Comparison of ENCODE assay signal across 21 cellular contexts in genomic region chr21:43911935-43912487, GRCh38. TPM values are rescaled to one million over a fixed set of nuclear protein-coding genes. Genes with fewer than 3 reads are reported as not detected.
A peak's percentile ranks its signal among the peaks of the same experiment; 100 is the strongest.
DNase-seq lines count a peak whose midpoint lies in the region; ATAC-seq, FAIRE-seq and TF ChIP-seq lines count a peak whose summit lies in the region.
"Had no signal": no experiment of that assay in that cellular context is flagged by ENCODE, and none has a peak within 500 bp of the region (broad histone marks: within the 10 kb centered on the region; RNA-seq: fewer than 3 reads in every experiment).

No MANE protein-coding gene starts in this region.

- H3K27ac Mint-ChIP-seq in neural crest cell (ENCODE audit: unreplicated experiment): no peak overlapping the region
- H3K27ac Mint-ChIP-seq: GM23338 had no signal

- intact Hi-C loops in right cardiac atrium (cut with DNase I): no loop called here

- H3K9me3 ChIP-seq in Peyer's patch: no peaks in the 10 kb centered on the region
- H3K9me3 ChIP-seq in right cardiac atrium (ENCODE audit: control insufficient read depth, low read length): no peaks in the 10 kb centered on the region
- no peaks in the 10 kb centered on the region for H3K9me3 ChIP-seq in small intestine (ENCODE audit: control insufficient read depth, low read depth)

- 86% methylated on average over 17 of the region's 17 CpGs for WGBS in right cardiac atrium
- 42 to 78% (median 60%) methylated on average over 17 of the region's 17 CpGs for WGBS in small intestine, 3 donors

- H3K36me3 ChIP-seq in Peyer's patch (no peaks in the 10 kb centered on the region), small intestine (ENCODE audit: control insufficient read depth in 2 of 2, insufficient read depth in 2 of 2, low read length in 2 of 2) (peaks cover 0 to 2% of the 10 kb centered on the region in 2 donors)

- peak overlapping the region in 3 of 4 donors; percentile 51 to 66 (median 55) for H3K27ac ChIP-seq in Peyer's patch
- H3K27ac ChIP-seq in right cardiac atrium (ENCODE audit: low read length): no peak overlapping the region
- H3K27ac ChIP-seq in small intestine (ENCODE audit: low read depth in 1 of 2, low read length in 1 of 2): peak overlapping the region; percentile 2 to 27
- H3K27ac ChIP-seq: HL-60 had no signal

- H3K4me1 Mint-ChIP-seq in neural crest cell: peaks cover 54% of the 10 kb centered on the region

- TF ChIP-seq POLR2A in Peyer's patch (IDR thresholded peaks at IDR 0.05): no peak

- H3K4me1 ChIP-seq in Peyer's patch: peaks cover 1 to 30% (median 5%) of the 10 kb centered on the region in 4 donors
- H3K4me1 ChIP-seq in right cardiac atrium (ENCODE audit: control insufficient read depth, insufficient read depth, low read length): no peaks in the 10 kb centered on the region
- H3K4me1 ChIP-seq in small intestine (ENCODE audit: control insufficient read depth in 2 of 2, insufficient read depth in 1 of 2, low read depth in 1 of 2, low read length in 1 of 2): peaks cover 0 to 2% of the 10 kb centered on the region in 2 donors

- H3K9me3 Mint-ChIP-seq in neural crest cell: no peaks in the 10 kb centered on the region
- H3K9me3 Mint-ChIP-seq: GM23338 had no signal

- H3K4me3 ChIP-seq in Peyer's patch (peak overlapping the region in 1 of 4 donors; percentile 9), right cardiac atrium (ENCODE audit: low read length) (no peak overlapping the region), small intestine (ENCODE audit: low read depth in 1 of 2, low read length in 2 of 2) (no peak overlapping the region)
- H3K4me3 ChIP-seq: GM23338 had no signal

- H3K27me3 ChIP-seq in Peyer's patch: no peaks in the 10 kb centered on the region
- H3K27me3 ChIP-seq in right cardiac atrium (ENCODE audit: control insufficient read depth, insufficient read depth): no peaks in the 10 kb centered on the region
- no peaks in the 10 kb centered on the region for H3K27me3 ChIP-seq in small intestine (ENCODE audit: control insufficient read depth in 2 of 2, insufficient read depth in 2 of 2, low read length in 2 of 2)

- TF ChIP-seq CTCF in Peyer's patch (IDR thresholded peaks at IDR 0.05) (no peak), neural crest cell (conservative IDR thresholded peaks at IDR 0.05) (no peak)

- DNase-seq in Peyer's patch (peak in 1 of 3 donors; percentile 42), right cardiac atrium (peak in 1 of 3 donors; percentile 55), neural crest cell (ENCODE audit: low read depth, low spot score) (no peak), small intestine (peak; percentile 48), NCI-H1417 treated with DMSO at 0.1 percent for 48 hours (lab: John Stamatoyannopoulos, UW) (no peak), NCI-H2029 (lab: John Stamatoyannopoulos, UW) (no peak), pons (ENCODE audit: low spot score) (no peak), GM19240 (ENCODE audit: insufficient read length, low spot score) (no peak)
- DNase-seq: AML-193; CD4-positive, alpha-beta memory T cell; DMS79 treated with DMSO at 0.1 percent for 48 hours; GDM1; KBM-7; NCI-H1694 treated with DMSO at 0.1 percent for 48 hours; NCI-H2171; NCI-H446 treated with DMSO at 0.1 percent for 48 hours; NCI-H82 had no signal

- FAIRE-seq in small intestine (lab: Jason Lieb, UNC): no peak
- FAIRE-seq: GM12892, GM19239 had no signal

- ATAC-seq in right cardiac atrium: peak; percentile 47 to 57
- ATAC-seq: GM23338 had no signal

- no peaks in the 10 kb centered on the region for H3K27me3 Mint-ChIP-seq in neural crest cell (ENCODE audit: low read depth)
- H3K27me3 Mint-ChIP-seq: CD4-positive, alpha-beta memory T cell had no signal

- H3K36me3 Mint-ChIP-seq in neural crest cell (ENCODE audit: low read depth): peaks cover 5% of the 10 kb centered on the region

- peak overlapping the region; percentile 59 for H3K4me3 Mint-ChIP-seq in neural crest cell
- H3K4me3 Mint-ChIP-seq: CD4-positive, alpha-beta memory T cell; GM23338 had no signal

RNA-seq across cellular contexts. Expression of gene AGPAT3, which starts 47.0 kb away (rescaled TPM):
- total RNA-seq in Peyer's patch: 100 to 1,000 TPM in 3 of 4 donors, 10 to 100 TPM in 1; 63.5 to 225 (median 161) TPM
- total RNA-seq in right cardiac atrium: 10 to 100 TPM; 50.6 to 71.1 (median 62.5) TPM
- polyA plus RNA-seq in right cardiac atrium: 32.0 TPM
- 37.3 and 40.3 TPM in 2 replicates for total RNA-seq in neural crest cell
- polyA plus RNA-seq in small intestine: 10 to 100 TPM; 21.3 to 43.9 (median 41.6) TPM
